In genomic region chr2:113342650-113343049, GRCh38 we compare ENCODE assay signal across 1 cellular context.
TF ChIP-seq lines count a peak whose summit lies in the region.

No MANE protein-coding gene starts in this region.

TF ChIP-seq in GM12878, 131 proteins besides CTCF, POLR2A, EP300 and RAD21 (continued from another document):
- TF ChIP-seq PBX3 (IDR thresholded peaks at IDR 0.05; ENCODE audit: insufficient replicate concordance, low read depth, low read length): no peak
- no peak for TF ChIP-seq ATF7 (IDR thresholded peaks at IDR 0.05; ENCODE audit: low read depth)
